8 cellular contexts compared by ENCODE assay signal in the genomic region with DNA sequence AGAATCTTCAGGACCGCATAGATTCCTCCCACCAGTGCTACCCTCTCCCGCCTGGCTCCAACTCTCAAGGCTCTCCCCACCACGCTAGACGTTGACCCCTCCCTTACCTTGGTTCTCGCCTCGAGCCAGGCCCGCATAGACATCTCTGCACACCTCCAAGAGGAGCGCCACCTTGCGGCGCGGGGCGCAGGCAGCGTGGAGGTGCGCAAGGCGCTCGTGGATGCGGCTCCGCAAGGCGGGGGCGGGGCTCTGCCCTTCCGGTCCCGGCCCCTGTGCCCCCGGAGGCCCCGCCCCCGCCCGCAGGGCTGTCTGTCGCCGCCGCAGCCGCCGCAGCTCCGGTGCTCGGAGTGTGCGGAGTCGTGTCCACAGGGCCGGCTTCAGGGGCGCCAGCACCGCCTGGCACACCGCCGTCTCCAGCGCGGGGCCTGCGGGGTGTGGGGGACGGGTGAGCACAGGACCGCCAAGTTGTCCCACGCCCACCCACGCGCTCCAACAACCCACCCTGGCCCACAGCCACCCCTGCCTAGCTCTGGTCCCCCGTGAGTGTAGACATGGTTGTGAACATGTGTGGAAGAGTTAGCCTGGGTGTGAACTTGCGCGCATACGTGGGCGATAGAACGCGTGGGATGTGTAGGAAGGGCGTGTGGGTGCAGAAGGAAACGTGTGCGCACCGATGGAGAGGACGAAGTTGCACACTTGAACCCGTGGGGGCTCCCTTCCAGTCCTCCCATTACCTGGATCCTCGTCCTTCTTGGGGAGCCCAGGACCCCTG. TPM values are rescaled to one million over a fixed set of nuclear protein-coding genes. Genes with fewer than 3 reads are reported as not detected.
DNase-seq lines count a peak whose midpoint lies in the region; ATAC-seq and TF ChIP-seq lines count a peak whose summit lies in the region.

No MANE protein-coding gene starts in this region.

- H3K79me2 ChIP-seq in trophoblast cell (ENCODE audit: control insufficient read depth, insufficient read depth, low read length, poor library complexity) = peaks cover 1% of the 10 kb centered on the region

- H3K36me3 ChIP-seq in trophoblast cell (ENCODE audit: control insufficient read depth in 1 of 2, insufficient read depth in 2 of 2, low read length in 2 of 2) (no peaks in the 10 kb centered on the region), tibial artery (no peaks in the 10 kb centered on the region)

- H3K36me3 Mint-ChIP-seq in activated naive CD4-positive, alpha-beta T cell treated with anti-CD3 and anti-CD28 coated beads, Interleukin-2, amount 50 U/mL, for 24 hours = peaks cover 5% of the 10 kb centered on the region

- no peak overlapping the region for H2AK5ac ChIP-seq in trophoblast cell (ENCODE audit: low read length)

- peak overlapping the region; percentile 57 for H3K4me2 ChIP-seq in trophoblast cell (ENCODE audit: low read length)

- H2BK120ac ChIP-seq in trophoblast cell (ENCODE audit: insufficient read depth, low read length, poor library complexity) = peak overlapping the region; percentile 14

- H3K4me1 Mint-ChIP-seq in activated naive CD4-positive, alpha-beta T cell treated with anti-CD3 and anti-CD28 coated beads, Interleukin-2, amount 50 U/mL, for 24 hours = peaks cover 42% of the 10 kb centered on the region

- H4K91ac ChIP-seq in trophoblast cell (ENCODE audit: low read depth, low read length) = peak overlapping the region; percentile 64

- peak overlapping the region; percentile 92 for H3K4me3 Mint-ChIP-seq in activated naive CD4-positive, alpha-beta T cell treated with anti-CD3 and anti-CD28 coated beads, Interleukin-2, amount 50 U/mL, for 24 hours

- H3K14ac ChIP-seq in trophoblast cell (ENCODE audit: low read length) = peak overlapping the region; percentile 27

- DNase-seq in SHP77 (lab: John Stamatoyannopoulos, UW) (peak; percentile 96 to 97), Right ventricle myocardium inferior (ENCODE audit: missing footprints) (peak; percentile 96), trophoblast cell (peak; percentile 90 to 95), tibial artery (peak; percentile 78 to 87), NCI-H2227 treated with DMSO at 0.1 percent for 48 hours (lab: John Stamatoyannopoulos, UW) (no peak)

- no peak overlapping the region for H3K4ac ChIP-seq in trophoblast cell (ENCODE audit: low read depth, low read length)

- H3K79me1 ChIP-seq in trophoblast cell (ENCODE audit: low read length) = peaks cover 11% of the 10 kb centered on the region

- H3K27me3 ChIP-seq in trophoblast cell (ENCODE audit: insufficient read depth, low read length) (no peaks in the 10 kb centered on the region), tibial artery (no peaks in the 10 kb centered on the region)

- peak overlapping the region; percentile 93 for H3K27ac Mint-ChIP-seq in activated naive CD4-positive, alpha-beta T cell treated with anti-CD3 and anti-CD28 coated beads, Interleukin-2, amount 50 U/mL, for 24 hours

- H2BK5ac ChIP-seq in trophoblast cell (ENCODE audit: low read depth, low read length, poor library complexity) = no peak overlapping the region

- H3K27me3 Mint-ChIP-seq in activated naive CD4-positive, alpha-beta T cell treated with anti-CD3 and anti-CD28 coated beads, Interleukin-2, amount 50 U/mL, for 24 hours = no peaks in the 10 kb centered on the region

- H2AFZ ChIP-seq in trophoblast cell (ENCODE audit: insufficient read depth, low read length, poor library complexity) = peak overlapping the region; percentile 33

- 100% methylated on average over 10 of the region's 62 CpGs for WGBS in trophoblast cell (ENCODE audit: extremely low coverage, insufficient coverage, insufficient read length)

- H3K9me3 Mint-ChIP-seq in activated naive CD4-positive, alpha-beta T cell treated with anti-CD3 and anti-CD28 coated beads, Interleukin-2, amount 50 U/mL, for 24 hours = no peaks in the 10 kb centered on the region

- no peak overlapping the region for H4K12ac ChIP-seq in trophoblast cell (ENCODE audit: low read depth, low read length)

- H3K27ac ChIP-seq in trophoblast cell (ENCODE audit: low read depth, low read length) (no peak overlapping the region), tibial artery (peak overlapping the region; percentile 5 to 10)

- H3K4me3 ChIP-seq in trophoblast cell (ENCODE audit: low read depth, low read length) = no peak overlapping the region
- H3K4me3 ChIP-seq in tibial artery = peak overlapping the region; percentile 46 to 59

- H3K9me3 ChIP-seq in trophoblast cell (ENCODE audit: insufficient read depth, low read depth, low read length) = no peaks in the 10 kb centered on the region
- no peaks in the 10 kb centered on the region for H3K9me3 ChIP-seq in tibial artery

- H2BK12ac ChIP-seq in trophoblast cell (ENCODE audit: low read length) = no peak overlapping the region

- ATAC-seq in GM18502 (IDR thresholded peaks at IDR 0.05; ENCODE audit: poor library complexity, unreplicated experiment) (peak; percentile 71), HG03103 (IDR thresholded peaks at IDR 0.05; ENCODE audit: low read depth, unreplicated experiment) (peak; percentile 64), Right ventricle myocardium inferior (peak; percentile 97)

- intact Hi-C loops in Right ventricle myocardium inferior (cut with DNase I) (no loop called here), tibial artery (cut with DNase I; ENCODE audit: low total_unique reads) (loop anchor here (10.0 kb wide), 1 partner anchor 105 kb away; no protein-coding TSS in a partner anchor)

- H4K8ac ChIP-seq in trophoblast cell (ENCODE audit: low read depth, low read length) = peak overlapping the region; percentile 63

- no peak overlapping the region for H3K23ac ChIP-seq in trophoblast cell (ENCODE audit: low read length)

- H3K4me1 ChIP-seq in trophoblast cell (ENCODE audit: control insufficient read depth in 1 of 2, insufficient read depth in 2 of 2, low read length in 2 of 2) (peaks cover 17% of the 10 kb centered on the region in 2 experiments), tibial artery (peaks cover 0 to 19% (median 14%) of the 10 kb centered on the region in 4 donors)

- H3K18ac ChIP-seq in trophoblast cell (ENCODE audit: low read length) = peak overlapping the region; percentile 58

- TF ChIP-seq CTCF in tibial artery (IDR thresholded peaks at IDR 0.05) = peak; percentile 70 to 83

- no peak overlapping the region for H3K9ac ChIP-seq in trophoblast cell (ENCODE audit: low read length)

RNA-seq across cellular contexts. Expression of a gene that starts 8.1 kb away (rescaled TPM):
- 4.1 TPM for total RNA-seq in Right ventricle myocardium inferior
- polyA plus RNA-seq in trophoblast cell (2013) = 0.99 and 1.1 TPM in 2 replicates

RNA-seq across cellular contexts. Expression of a gene that starts 20.2 kb away (rescaled TPM):
- total RNA-seq in Right ventricle myocardium inferior = 184 TPM
- 227 and 231 TPM in 2 replicates for polyA plus RNA-seq in trophoblast cell (2013)

RNA-seq across cellular contexts. Expression of a gene that starts 29.4 kb away (rescaled TPM):
- 99.8 TPM for total RNA-seq in Right ventricle myocardium inferior
- polyA plus RNA-seq in trophoblast cell (2013) = 25.5 and 26.1 TPM in 2 replicates

RNA-seq across cellular contexts. Expression of a gene that starts 29.7 kb away (rescaled TPM):
- total RNA-seq in Right ventricle myocardium inferior = 17.9 TPM
- 19.6 and 21.0 TPM in 2 replicates for polyA plus RNA-seq in trophoblast cell (2013)

RNA-seq across cellular contexts. Expression of a gene that starts 38.4 kb away (rescaled TPM):
- 1,308 TPM for total RNA-seq in Right ventricle myocardium inferior
- 186 and 200 TPM in 2 replicates for polyA plus RNA-seq in trophoblast cell (2013)
